Comparison of ENCODE assay signal across 23 cellular contexts in genomic region chr5:7667216-7667767, GRCh38.
"Had no signal": no experiment of that assay in that cellular context is flagged by ENCODE, and none has a peak within 500 bp of the region (broad histone marks: within the 10 kb centered on the region; RNA-seq: fewer than 3 reads in every experiment).

No MANE protein-coding gene starts in this region.

- H3K27me3 Mint-ChIP-seq: activated CD4-positive, alpha-beta memory T cell treated with anti-CD3 and anti-CD28 coated beads, Interleukin-2, amount 10 ng/mL, durations not matched to agents 7 days and 5 days; activated CD4-positive, alpha-beta T cell treated with anti-CD3 and anti-CD28 coated beads, Interleukin-2, amount 10 ng/mL, durations not matched to agents 24 days and 14 days; activated naive CD4-positive, alpha-beta T cell treated with anti-CD3 and anti-CD28 coated beads, Interleukin-2, amount 10 ng/mL, durations not matched to agents 7 days and 5 days; stimulated activated naive CD8-positive, alpha-beta T cell treated with anti-CD3 and anti-CD28 coated beads, Interleukin-15, Interleukin-2, amounts not matched to agents 100 ng/mL and 50 ng/mL, for 24 hours had no signal

- DNase-seq: activated CD4-positive, alpha-beta memory T cell treated with anti-CD3 and anti-CD28 coated beads, Interleukin-2, amount 10 ng/mL, durations not matched to agents 7 days and 5 days; activated CD4-positive, alpha-beta T cell treated with anti-CD3 and anti-CD28 coated beads, Interleukin-2, amount 10 ng/mL, durations not matched to agents 24 days and 14 days; activated effector memory CD4-positive, alpha-beta T cell treated with anti-CD3 and anti-CD28 coated beads, Interleukin-2, amount 50 U/mL, for 16 hours; activated naive CD4-positive, alpha-beta T cell treated with anti-CD3 and anti-CD28 coated beads, Interleukin-2, amount 10 ng/mL, durations not matched to agents 7 days and 5 days; activated T-cell treated with anti-CD3 and anti-CD28 coated beads for 4 hours; amygdala; body of pancreas; caudate nucleus; effector memory CD4-positive, alpha-beta T cell; esophagus squamous epithelium; heart right ventricle; islet precursor cell; left ventricle myocardium inferior; midbrain; natural killer cell; stimulated activated CD4-positive, alpha-beta T cell treated with anti-CD3 and anti-CD28 coated beads, Interleukin-1b, Interleukin-23, amount 100 ng/mL, for 48 hours; substantia nigra; uterus had no signal

- H3K27me3 ChIP-seq: body of pancreas, esophagus squamous epithelium, heart right ventricle, right atrium auricular region, tibial nerve, uterus had no signal

- H3K36me3 Mint-ChIP-seq: activated naive CD4-positive, alpha-beta T cell treated with anti-CD3 and anti-CD28 coated beads, Interleukin-2, amount 10 ng/mL, durations not matched to agents 7 days and 5 days; natural killer cell had no signal

- H3K4me1 ChIP-seq: body of pancreas, esophagus squamous epithelium, heart right ventricle, left ventricle myocardium inferior, prostate gland, right atrium auricular region, tibial nerve, uterus had no signal

- H3K9me3 Mint-ChIP-seq: activated CD4-positive, alpha-beta memory T cell treated with anti-CD3 and anti-CD28 coated beads, Interleukin-2, amount 10 ng/mL, durations not matched to agents 7 days and 5 days; activated naive CD4-positive, alpha-beta T cell treated with anti-CD3 and anti-CD28 coated beads, Interleukin-2, amount 10 ng/mL, durations not matched to agents 7 days and 5 days had no signal

- H3K36me3 ChIP-seq: esophagus squamous epithelium, heart right ventricle, left ventricle myocardium inferior, prostate gland, right atrium auricular region, tibial nerve, uterus had no signal

- H3K27ac ChIP-seq: body of pancreas, esophagus squamous epithelium, heart right ventricle, left ventricle myocardium inferior, prostate gland, right atrium auricular region, tibial nerve, uterus had no signal

- ATAC-seq: activated CD4-positive, CD25-positive, alpha-beta regulatory T cell treated with anti-CD3 and anti-CD28 coated beads, Interleukin-2, amount 50 U/mL, for 24 hours; body of pancreas; heart right ventricle; natural killer cell had no signal

- H3K4me3 Mint-ChIP-seq: activated CD4-positive, alpha-beta memory T cell treated with anti-CD3 and anti-CD28 coated beads, Interleukin-2, amount 10 ng/mL, durations not matched to agents 7 days and 5 days; activated CD4-positive, alpha-beta T cell treated with anti-CD3 and anti-CD28 coated beads, Interleukin-2, amount 10 ng/mL, durations not matched to agents 24 days and 14 days; activated naive CD4-positive, alpha-beta T cell treated with anti-CD3 and anti-CD28 coated beads, Interleukin-2, amount 10 ng/mL, durations not matched to agents 7 days and 5 days; natural killer cell; stimulated activated naive CD8-positive, alpha-beta T cell treated with anti-CD3 and anti-CD28 coated beads, Interleukin-15, Interleukin-2, amounts not matched to agents 100 ng/mL and 50 ng/mL, for 24 hours had no signal

- H3K9me3 ChIP-seq: body of pancreas, esophagus squamous epithelium, heart right ventricle, left ventricle myocardium inferior, prostate gland, right atrium auricular region, tibial nerve, uterus had no signal

- H3K27ac Mint-ChIP-seq: activated CD4-positive, alpha-beta memory T cell treated with anti-CD3 and anti-CD28 coated beads, Interleukin-2, amount 10 ng/mL, durations not matched to agents 7 days and 5 days; activated CD4-positive, alpha-beta T cell treated with anti-CD3 and anti-CD28 coated beads, Interleukin-2, amount 10 ng/mL, durations not matched to agents 24 days and 14 days; activated naive CD4-positive, alpha-beta T cell treated with anti-CD3 and anti-CD28 coated beads, Interleukin-2, amount 10 ng/mL, durations not matched to agents 7 days and 5 days; natural killer cell; stimulated activated naive CD8-positive, alpha-beta T cell treated with anti-CD3 and anti-CD28 coated beads, Interleukin-15, Interleukin-2, amounts not matched to agents 100 ng/mL and 50 ng/mL, for 24 hours had no signal

- H3K4me3 ChIP-seq: body of pancreas, esophagus squamous epithelium, heart right ventricle, left ventricle myocardium inferior, prostate gland, right atrium auricular region, tibial nerve, uterus had no signal

- H3K4me1 Mint-ChIP-seq: activated CD4-positive, alpha-beta memory T cell treated with anti-CD3 and anti-CD28 coated beads, Interleukin-2, amount 10 ng/mL, durations not matched to agents 7 days and 5 days; activated CD4-positive, alpha-beta T cell treated with anti-CD3 and anti-CD28 coated beads, Interleukin-2, amount 10 ng/mL, durations not matched to agents 24 days and 14 days; activated naive CD4-positive, alpha-beta T cell treated with anti-CD3 and anti-CD28 coated beads, Interleukin-2, amount 10 ng/mL, durations not matched to agents 7 days and 5 days; natural killer cell had no signal
